ENCODE assay signal across 26 cellular contexts in the genomic region with DNA sequence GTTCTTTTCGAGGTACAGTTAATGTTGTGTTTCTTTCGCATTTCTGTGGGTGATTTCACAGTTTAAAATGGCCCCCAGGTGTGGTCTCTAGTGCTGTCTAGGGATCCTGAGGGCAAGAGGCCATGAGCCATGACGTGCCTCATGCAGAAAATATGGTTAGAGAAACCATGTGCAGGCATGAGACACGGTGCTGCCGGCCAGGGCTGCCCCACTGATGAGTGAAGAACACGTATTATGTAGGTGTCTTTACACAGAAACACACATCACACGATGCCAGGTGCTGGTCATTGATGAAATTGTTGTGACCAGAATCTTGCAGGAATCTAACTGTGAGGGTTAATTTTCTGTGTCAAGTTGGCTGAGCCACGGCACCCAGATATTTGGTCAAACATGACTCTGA.
"Had no signal": no experiment of that assay in that cellular context is flagged by ENCODE, and none has a peak within 500 bp of the region (broad histone marks: within the 10 kb centered on the region; RNA-seq: fewer than 3 reads in every experiment).

No MANE protein-coding gene starts in this region.

- H3K4me1 ChIP-seq: adrenal gland had no signal

- ATAC-seq: activated CD4-positive, alpha-beta T cell treated with anti-CD3 and anti-CD28 coated beads for 36 hours; activated T-helper 17 cell treated with anti-CD3 and anti-CD28 coated beads, Interleukin-2, amount 50 U/mL, for 72 hours; T-cell had no signal

- H3K4me3 ChIP-seq: adrenal gland had no signal

- H3K27ac ChIP-seq: adrenal gland had no signal

- H3K27me3 Mint-ChIP-seq: activated CD4-positive, alpha-beta memory T cell treated with anti-CD3 and anti-CD28 coated beads, Interleukin-2, amount 10 ng/mL, durations not matched to agents 7 days and 5 days had no signal

- H3K4me3 Mint-ChIP-seq: activated CD4-positive, alpha-beta memory T cell treated with anti-CD3 and anti-CD28 coated beads, Interleukin-2, amount 10 ng/mL, durations not matched to agents 7 days and 5 days; activated CD4-positive, alpha-beta T cell treated with anti-CD3 and anti-CD28 coated beads for 36 hours; activated naive CD8-positive, alpha-beta T cell treated with anti-CD3 and anti-CD28 coated beads, Interleukin-2, amount 10 ng/mL, durations not matched to agents 7 days and 5 days; activated T-helper 17 cell treated with anti-CD3 and anti-CD28 coated beads, Interleukin-2, amount 50 U/mL, for 72 hours; IgD-negative memory B cell; T-cell had no signal

- H3K4me1 Mint-ChIP-seq: activated CD4-positive, alpha-beta memory T cell treated with anti-CD3 and anti-CD28 coated beads, Interleukin-2, amount 10 ng/mL, durations not matched to agents 7 days and 5 days; activated CD4-positive, alpha-beta T cell treated with anti-CD3 and anti-CD28 coated beads for 36 hours; activated naive CD8-positive, alpha-beta T cell treated with anti-CD3 and anti-CD28 coated beads, Interleukin-2, amount 10 ng/mL, durations not matched to agents 7 days and 5 days; activated T-helper 17 cell treated with anti-CD3 and anti-CD28 coated beads, Interleukin-2, amount 50 U/mL, for 72 hours; IgD-negative memory B cell; T-cell had no signal

- H3K36me3 ChIP-seq: adrenal gland had no signal

- DNase-seq: activated CD4-positive, alpha-beta memory T cell treated with anti-CD3 and anti-CD28 coated beads, Interleukin-2, amount 10 ng/mL, durations not matched to agents 7 days and 5 days; activated CD4-positive, alpha-beta T cell treated with anti-CD3 and anti-CD28 coated beads for 36 hours; activated CD4-positive, alpha-beta T cell treated with anti-CD3 and anti-CD28 coated beads, Interleukin-2, amount 50 U/mL, for 1 hour; activated CD4-positive, CD25-positive, alpha-beta regulatory T cell; activated gamma-delta T cell treated with Interleukin-2 at 50 U/mL for 16 hours; activated naive CD4-positive, alpha-beta T cell treated with anti-CD3 and anti-CD28 coated beads, Interleukin-2, amount 50 U/mL, for 16 hours; activated naive CD8-positive, alpha-beta T cell treated with anti-CD3 and anti-CD28 coated beads, Interleukin-2, amount 10 ng/mL, durations not matched to agents 7 days and 5 days; activated T-cell treated with anti-CD3 and anti-CD28 coated beads for 4 hours; activated T-cell treated with anti-CD3 and anti-CD28 coated beads, Interleukin-2, amount 50 U/mL, for 48 hours; anterior cingulate cortex; caudate nucleus; KG1; NCI-H1048; NCI-H146; NCI-H187 treated with DMSO at 0.1 percent for 48 hours; NCI-H2171 treated with DMSO at 0.1 percent for 48 hours; NCI-H226; NCI-H526; NCI-H82; SIG-M5; T-cell; T-helper 2 cell; T1000 had no signal

- H3K27ac Mint-ChIP-seq: activated CD4-positive, alpha-beta memory T cell treated with anti-CD3 and anti-CD28 coated beads, Interleukin-2, amount 10 ng/mL, durations not matched to agents 7 days and 5 days; activated CD4-positive, alpha-beta T cell treated with anti-CD3 and anti-CD28 coated beads for 36 hours; activated naive CD8-positive, alpha-beta T cell treated with anti-CD3 and anti-CD28 coated beads, Interleukin-2, amount 10 ng/mL, durations not matched to agents 7 days and 5 days; activated T-helper 17 cell treated with anti-CD3 and anti-CD28 coated beads, Interleukin-2, amount 50 U/mL, for 72 hours; IgD-negative memory B cell; T-cell had no signal

- H3K9me3 ChIP-seq: adrenal gland had no signal

- H3K9me3 Mint-ChIP-seq: activated CD4-positive, alpha-beta memory T cell treated with anti-CD3 and anti-CD28 coated beads, Interleukin-2, amount 10 ng/mL, durations not matched to agents 7 days and 5 days; activated naive CD8-positive, alpha-beta T cell treated with anti-CD3 and anti-CD28 coated beads, Interleukin-2, amount 10 ng/mL, durations not matched to agents 7 days and 5 days; activated T-helper 17 cell treated with anti-CD3 and anti-CD28 coated beads, Interleukin-2, amount 50 U/mL, for 72 hours; IgD-negative memory B cell; T-cell had no signal

- H3K36me3 Mint-ChIP-seq: activated naive CD8-positive, alpha-beta T cell treated with anti-CD3 and anti-CD28 coated beads, Interleukin-2, amount 10 ng/mL, durations not matched to agents 7 days and 5 days; IgD-negative memory B cell; T-cell had no signal
